ENCODE assay signal across 9 cellular contexts in the genomic region with DNA sequence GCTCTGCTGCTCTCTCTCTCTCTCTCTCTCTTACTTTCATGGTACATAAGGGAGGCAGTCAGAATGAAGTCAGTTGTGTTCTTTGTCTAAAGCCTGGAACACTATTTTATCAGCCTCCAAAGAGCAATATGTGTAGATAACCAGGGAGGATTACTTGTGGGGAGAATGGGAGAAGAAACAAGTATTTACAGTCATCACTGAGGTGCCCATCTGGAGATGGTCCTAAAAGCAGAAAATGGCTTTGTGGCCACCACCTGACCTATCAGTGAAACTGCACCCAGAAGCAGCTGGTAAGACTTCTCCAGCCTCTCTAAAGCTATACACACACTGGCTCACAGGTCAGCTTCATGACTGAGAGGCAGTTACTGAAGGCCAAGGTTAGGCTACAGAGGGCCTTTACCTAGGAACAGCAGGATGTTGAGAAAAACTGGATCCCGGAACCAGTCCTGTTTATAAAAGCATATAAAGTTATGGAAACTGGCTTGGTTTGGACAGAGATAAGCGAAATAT.
DNase-seq lines count a peak whose midpoint lies in the region; ATAC-seq, FAIRE-seq and TF ChIP-seq lines count a peak whose summit lies in the region.
"Had no signal": no experiment of that assay in that cellular context is flagged by ENCODE, and none has a peak within 500 bp of the region (broad histone marks: within the 10 kb centered on the region; RNA-seq: fewer than 3 reads in every experiment).

No MANE protein-coding gene starts in this region.

- CTCF ChIA-PET in K562 (lab: Yijun Ruan, JAX; ENCODE audit: low intra/inter-chr PET ratio): interaction anchor here (0.6 to 1.2 kb wide), 2 partner anchors 92 to 107 kb away, joined by 3 to 5 read pairs; no protein-coding TSS in a partner anchor

- 72% methylated on average over 2 of the region's 2 CpGs for WGBS in K562 (ENCODE audit: insufficient coverage, low coverage, missing lambda C conversion rate)
- 4 to 8% methylated on average over 2 of the region's 2 CpGs for WGBS in aorta, 2 donors

- POLR2A ChIA-PET in K562 (lab: Yijun Ruan, JAX): interaction anchor here (1.0 to 1.7 kb wide), 3 partner anchors 8 to 10 kb away, joined by 3 to 5 read pairs (median 5); no protein-coding TSS in a partner anchor

- H3K27ac ChIP-seq in K562 (ENCODE audit: extremely low read depth, low read depth, low read length) (peak overlapping the region; percentile 36; the same call in 1 of the 3 replicates), aorta (ENCODE audit: low read depth in 1 of 2, low read length in 2 of 2) (peak overlapping the region; percentile 95 to 98)
- H3K27ac ChIP-seq: epithelial cell of prostate had no signal

- DNase-seq in activated CD4-positive, alpha-beta T cell treated with anti-CD3 and anti-CD28 coated beads for 48 hours: peak; percentile 5
- no peak for DNase-seq in activated CD4-positive, alpha-beta T cell treated with anti-CD3 and anti-CD28 coated beads, Interleukin-2, amount 50 U/mL, for 4 hours
- peak; percentile 64 for DNase-seq in NB4 (ENCODE audit: low read depth)
- peak; percentile 31 to 75 (median 50) for DNase-seq in K562 (ENCODE audit: extremely low read depth in 1 of 4, low spot score in 3 of 4)
- peak; percentile 67 for DNase-seq in islet precursor cell
- no peak for DNase-seq in aorta
- no peak for DNase-seq in stimulated activated naive CD4-positive, alpha-beta T cell (lab: John Stamatoyannopoulos, UW)

- BruUV-seq in K562 (replicated peaks; lab: Mats Ljungman, UMichigan): no TSS peak

- peaks cover 3% of the 10 kb centered on the region; the same call in 2 of the 3 replicates for H3K36me3 ChIP-seq in K562 (ENCODE audit: control insufficient read depth, insufficient read depth, low read length)
- no peaks in the 10 kb centered on the region for H3K36me3 ChIP-seq in aorta (ENCODE audit: control insufficient read depth in 1 of 2, insufficient read depth in 2 of 2, low read length in 1 of 2)

- no peak overlapping the region for H3K4me2 ChIP-seq in K562 (ENCODE audit: insufficient read depth, low read length)

- H4K20me1 ChIP-seq in K562 (replicated peaks; ENCODE audit: control insufficient read depth, insufficient read depth, low read length): no peaks in the 10 kb centered on the region

- peak; percentile 65 to 79 for TF ChIP-seq RAD21 in K562 (CRISPR knock-in tag; conservative IDR thresholded peaks at IDR 0.05 in 1 of 2, IDR thresholded peaks at IDR 0.05 in 1 of 2)

- peak overlapping the region in 1 of 2 experiments; percentile 18; a peak in 1 of 4 replicates for H3K9ac ChIP-seq in K562 (ENCODE audit: insufficient read depth in 1 of 2, low read depth in 2 of 2, low read length in 2 of 2)

- H3K9me3 ChIP-seq in K562 (replicated peaks; ENCODE audit: control insufficient read depth, insufficient read depth, low read depth, low read length) (no peaks in the 10 kb centered on the region), aorta (ENCODE audit: control insufficient read depth, low read length) (no peaks in the 10 kb centered on the region)

- no peak for TF ChIP-seq EP300 in K562 (IDR thresholded peaks at IDR 0.05; ENCODE audit: low read length)

- no peak overlapping the region for H3K4me3 ChIP-seq in NB4 (ENCODE audit: low read depth, low read length)
- no peak overlapping the region for H3K4me3 ChIP-seq in K562
- no peak overlapping the region for H3K4me3 ChIP-seq in aorta (ENCODE audit: low read length in 2 of 2)

- TF ChIP-seq CTCF in NB4 (IDR thresholded peaks at IDR 0.05; ENCODE audit: low read depth, low read length) (peak; percentile 32), K562 (IDR thresholded peaks at IDR 0.05 in 2 of 3, conservative IDR thresholded peaks at IDR 0.05 in 1 of 3; ENCODE audit: insufficient read depth in 2 of 3, low read depth in 1 of 3, low read length in 3 of 3) (peak; percentile 51 to 70 (median 60))

- intact Hi-C loops in K562 (cut with micrococcal nuclease) (loop anchor here (2.0 to 5.0 kb wide), 2 partner anchors 62 to 108 kb away; no protein-coding TSS in a partner anchor), aorta (cut with DNase I) (loop anchor here (5.0 kb wide), 5 partner anchors 33 to 93 kb away; no protein-coding TSS in a partner anchor)

- no peaks in the 10 kb centered on the region for H3K9me1 ChIP-seq in K562 (ENCODE audit: control insufficient read depth, insufficient read depth, low read length)

- ATAC-seq in HG02571 (IDR thresholded peaks at IDR 0.05; ENCODE audit: unreplicated experiment): peak; percentile 94
- ATAC-seq in K562: peak; percentile 92
- peak; percentile 58 for ATAC-seq in aorta (ENCODE audit: low FRiP score)

- in situ Hi-C loops in K562 (cut with MboI): no loop called here

- H3K79me2 ChIP-seq in K562 (ENCODE audit: control insufficient read depth, insufficient read depth, low read length): peaks cover 73% of the 10 kb centered on the region

- H2AFZ ChIP-seq in K562 (ENCODE audit: low read depth, low read length): no peak overlapping the region

- peak; percentile 88 for FAIRE-seq in K562 (lab: Jason Lieb, UNC)

- no peak for TF ChIP-seq POLR2A in NB4 (IDR thresholded peaks at IDR 0.05; ENCODE audit: extremely low read depth, insufficient read length)
- no peak for TF ChIP-seq POLR2A in K562 (conservative IDR thresholded peaks at IDR 0.05)

- H3K4me1 ChIP-seq in K562 (replicated peaks in 1 of 2; ENCODE audit: control insufficient read depth in 2 of 2, insufficient read depth in 2 of 2, low read length in 2 of 2): peaks cover 18 to 54% of the 10 kb centered on the region in 2 experiments
- peaks cover 9 to 19% of the 10 kb centered on the region in 2 donors for H3K4me1 ChIP-seq in aorta (ENCODE audit: control insufficient read depth in 1 of 2, insufficient read depth in 2 of 2, low read length in 2 of 2)

- no peaks in the 10 kb centered on the region for H3K27me3 ChIP-seq in K562 (ENCODE audit: control insufficient read depth in 2 of 2, insufficient read depth in 2 of 2, low read length in 2 of 2)
- no peaks in the 10 kb centered on the region for H3K27me3 ChIP-seq in aorta (ENCODE audit: control insufficient read depth in 1 of 2, insufficient read depth in 2 of 2, low read length in 1 of 2)

TF ChIP-seq in K562, 482 proteins besides CTCF, POLR2A, EP300 and RAD21 (continues in another document):
- TF ChIP-seq, protein P1, sequence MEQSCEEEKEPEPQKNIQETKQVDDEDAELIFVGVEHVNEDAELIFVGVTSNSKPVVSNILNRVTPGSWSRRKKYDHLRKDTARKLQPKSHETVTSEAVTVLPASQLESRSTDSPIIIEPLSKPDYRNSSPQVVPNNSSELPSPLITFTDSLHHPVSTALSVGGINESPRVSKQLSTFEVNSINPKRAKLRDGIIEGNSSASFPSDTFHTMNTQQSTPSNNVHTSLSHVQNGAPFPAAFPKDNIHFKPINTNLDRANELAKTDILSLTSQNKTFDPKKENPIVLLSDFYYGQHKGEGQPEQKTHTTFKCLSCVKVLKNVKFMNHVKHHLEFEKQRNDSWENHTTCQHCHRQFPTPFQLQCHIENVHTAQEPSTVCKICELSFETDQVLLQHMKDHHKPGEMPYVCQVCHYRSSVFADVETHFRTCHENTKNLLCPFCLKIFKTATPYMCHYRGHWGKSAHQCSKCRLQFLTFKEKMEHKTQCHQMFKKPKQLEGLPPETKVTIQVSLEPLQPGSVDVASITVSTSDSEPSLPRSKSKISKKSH (CRISPR knock-in tag; IDR thresholded peaks at IDR 0.05): no peak
- TF ChIP-seq ZBTB17 (CRISPR knock-in tag; IDR thresholded peaks at IDR 0.05) (0 out of 2 replicates have a peak, but pooled peaks have one; percentile 29), SNRNP70 (optimal IDR thresholded peaks at IDR 0.05; ENCODE audit: low read depth, low read length) (no peak), TCF7 (IDR thresholded peaks at IDR 0.05; ENCODE audit: borderline replicate concordance) (no peak), CTBP1 (IDR thresholded peaks at IDR 0.05; ENCODE audit: borderline replicate concordance) (0 out of 2 replicates have a peak, but pooled peaks have one; percentile 56), ZNF75A (CRISPR knock-in tag; IDR thresholded peaks at IDR 0.05) (0 out of 2 replicates have a peak, but pooled peaks have one; percentile 27), ZBTB1 (CRISPR knock-in tag; IDR thresholded peaks at IDR 0.05; ENCODE audit: borderline replicate concordance, low read depth) (no peak), L3MBTL2 (IDR thresholded peaks at IDR 0.05) (no peak)
- TF ChIP-seq, protein P2, sequence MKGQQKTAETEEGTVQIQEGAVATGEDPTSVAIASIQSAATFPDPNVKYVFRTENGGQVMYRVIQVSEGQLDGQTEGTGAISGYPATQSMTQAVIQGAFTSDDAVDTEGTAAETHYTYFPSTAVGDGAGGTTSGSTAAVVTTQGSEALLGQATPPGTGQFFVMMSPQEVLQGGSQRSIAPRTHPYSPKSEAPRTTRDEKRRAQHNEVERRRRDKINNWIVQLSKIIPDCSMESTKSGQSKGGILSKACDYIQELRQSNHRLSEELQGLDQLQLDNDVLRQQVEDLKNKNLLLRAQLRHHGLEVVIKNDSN (CRISPR knock-in tag; IDR thresholded peaks at IDR 0.05): peak; percentile 27; the same call in 1 of the 2 replicates

Comparison
In these comparisons a context has a peak if more than half of its experiments do, and no peak if none do; other contexts are left out.
1. DNase-seq: peak in activated CD4-positive, alpha-beta T cell treated with anti-CD3 and anti-CD28 coated beads for 48 hours (single experiment), NB4 (single experiment), K562 (4 of 4) and islet precursor cell (single experiment); none in activated CD4-positive, alpha-beta T cell treated with anti-CD3 and anti-CD28 coated beads, Interleukin-2, amount 50 U/mL, for 4 hours (0 of 2), aorta (0 of 2) and stimulated activated naive CD4-positive, alpha-beta T cell (0 of 6).
2. Peak in every context shown above with its lines, with median percentiles within 50 percentile points of each other: ATAC-seq.